ENCODE assay signal across 23 cellular contexts in genomic region chrX:39493168-39493567, GRCh38.
DNase-seq lines count a peak whose midpoint lies in the region; ATAC-seq and TF ChIP-seq lines count a peak whose summit lies in the region.
"Had no signal": no experiment of that assay in that cellular context is flagged by ENCODE, and none has a peak within 500 bp of the region (broad histone marks: within the 10 kb centered on the region; RNA-seq: fewer than 3 reads in every experiment).

No MANE protein-coding gene starts in this region.

- H3K36me3 ChIP-seq in neutrophil = no peaks in the 10 kb centered on the region
- no peaks in the 10 kb centered on the region for H3K36me3 ChIP-seq in aorta (ENCODE audit: control insufficient read depth in 1 of 2, insufficient read depth in 2 of 2, low read length in 1 of 2)
- no peaks in the 10 kb centered on the region for H3K36me3 ChIP-seq in CD4-positive, alpha-beta memory T cell (ENCODE audit: insufficient read depth, low read length)
- H3K36me3 ChIP-seq: ascending aorta, left ventricle myocardium inferior, pancreas, transverse colon, WERI-Rb-1 had no signal

- peak overlapping the region; percentile 64 for H3K27ac ChIP-seq in neutrophil
- no peak overlapping the region for H3K27ac ChIP-seq in aorta (ENCODE audit: low read depth in 1 of 2, low read length in 2 of 2)
- no peak overlapping the region for H3K27ac ChIP-seq in CD4-positive, alpha-beta memory T cell (ENCODE audit: low read depth, low read length)
- H3K27ac ChIP-seq: 22Rv1, ascending aorta, left ventricle myocardium inferior, pancreas, WERI-Rb-1 had no signal

- ATAC-seq in GM18511 (IDR thresholded peaks at IDR 0.05; ENCODE audit: unreplicated experiment) = peak; percentile 36
- ATAC-seq in aorta (ENCODE audit: low FRiP score) = no peak
- ATAC-seq: natural killer cell treated with Interleukin-12 subunit alpha and Interleukin-12 subunit beta and Interleukin-15 and Interleukin-18, amount 100 ng/mL, for 72 hours had no signal

- DNase-seq in T-helper 1 cell (no peak), aorta (no peak), NCI-H2227 treated with DMSO at 0.1 percent for 48 hours (lab: John Stamatoyannopoulos, UW) (no peak)
- DNase-seq in CD4-positive, alpha-beta memory T cell = no peak
- DNase-seq: activated CD4-positive, alpha-beta T cell treated with anti-CD3 and anti-CD28 coated beads, Interleukin-2, amount 50 U/mL, for 4 hours; activated naive CD4-positive, alpha-beta T cell treated with Interleukin-2 at 50 U/mL for 16 hours; activated T-cell treated with anti-CD3 and anti-CD28 coated beads for 4 hours; H9; left ventricle myocardium inferior; NCI-H1694 treated with DMSO at 0.1 percent for 48 hours; NCI-H2171 treated with DMSO at 0.1 percent for 48 hours; pancreas; SK-N-SH; transverse colon; WERI-Rb-1 had no signal

- WGBS in aorta, 2 donors = 85 to 98% methylated on average over 1 of the region's 1 CpG

- H3K9me3 ChIP-seq in neutrophil = no peaks in the 10 kb centered on the region
- H3K9me3 ChIP-seq in aorta (ENCODE audit: control insufficient read depth, low read length) = no peaks in the 10 kb centered on the region
- no peaks in the 10 kb centered on the region for H3K9me3 ChIP-seq in CD4-positive, alpha-beta memory T cell (ENCODE audit: control insufficient read depth in 1 of 2, low read length in 2 of 2)
- H3K9me3 ChIP-seq: ascending aorta, left ventricle myocardium inferior, pancreas, SK-N-SH, transverse colon had no signal

- H3K4me3 ChIP-seq in neutrophil (ENCODE audit: low read depth in 1 of 2, low read length in 1 of 2) (no peak overlapping the region), aorta (ENCODE audit: low read length in 2 of 2) (no peak overlapping the region)
- no peak overlapping the region for H3K4me3 ChIP-seq in CD4-positive, alpha-beta memory T cell (ENCODE audit: low read length in 2 of 2)
- H3K4me3 ChIP-seq: ascending aorta, left ventricle myocardium inferior, pancreas, transverse colon had no signal

- H3K9me3 Mint-ChIP-seq in T-helper 1 cell treated with Interleukin-12 subunit alpha and Interleukin-12 subunit beta and Interleukin-4 antibody, amounts not matched to agents 30 μg/mL and 1 μg/mL, for 36 hours = peaks cover 3% of the 10 kb centered on the region
- no peaks in the 10 kb centered on the region for H3K9me3 Mint-ChIP-seq in activated naive CD8-positive, alpha-beta T cell (ENCODE audit: low read depth)
- no peaks in the 10 kb centered on the region for H3K9me3 Mint-ChIP-seq in CD4-positive, alpha-beta memory T cell
- H3K9me3 Mint-ChIP-seq: central memory CD8-positive, alpha-beta T cell; natural killer cell treated with Interleukin-12 subunit alpha and Interleukin-12 subunit beta and Interleukin-15 and Interleukin-18, amount 100 ng/mL, for 72 hours had no signal

- no peak for TF ChIP-seq CTCF in neutrophil (IDR thresholded peaks at IDR 0.05)

- no peaks in the 10 kb centered on the region for H3K27me3 Mint-ChIP-seq in T-helper 1 cell treated with Interleukin-12 subunit alpha and Interleukin-12 subunit beta and Interleukin-4 antibody, amounts not matched to agents 30 μg/mL and 1 μg/mL, for 36 hours (ENCODE audit: low read depth)
- no peaks in the 10 kb centered on the region for H3K27me3 Mint-ChIP-seq in activated naive CD8-positive, alpha-beta T cell
- H3K27me3 Mint-ChIP-seq in CD4-positive, alpha-beta memory T cell = no peaks in the 10 kb centered on the region
- H3K27me3 Mint-ChIP-seq: central memory CD8-positive, alpha-beta T cell had no signal

- intact Hi-C loops in aorta (cut with DNase I) = no loop called here
- intact Hi-C loops in CD4-positive, alpha-beta memory T cell (cut with micrococcal nuclease) = no loop called here

- H3K36me3 Mint-ChIP-seq in T-helper 1 cell treated with Interleukin-12 subunit alpha and Interleukin-12 subunit beta and Interleukin-4 antibody, amounts not matched to agents 30 μg/mL and 1 μg/mL, for 36 hours (ENCODE audit: low read depth) = peaks cover 3% of the 10 kb centered on the region
- no peaks in the 10 kb centered on the region for H3K36me3 Mint-ChIP-seq in activated naive CD8-positive, alpha-beta T cell
- H3K36me3 Mint-ChIP-seq in CD4-positive, alpha-beta memory T cell = no peaks in the 10 kb centered on the region
- H3K36me3 Mint-ChIP-seq: natural killer cell treated with Interleukin-12 subunit alpha and Interleukin-12 subunit beta and Interleukin-15 and Interleukin-18, amount 100 ng/mL, for 72 hours had no signal

- POLR2A ChIA-PET in CD4-positive, alpha-beta memory T cell (lab: Charles Lee; ENCODE audit: partially characterized antibody) = no interaction called here

- H3K4me3 Mint-ChIP-seq in T-helper 1 cell treated with Interleukin-12 subunit alpha and Interleukin-12 subunit beta and Interleukin-4 antibody, amounts not matched to agents 30 μg/mL and 1 μg/mL, for 36 hours = no peak overlapping the region
- H3K4me3 Mint-ChIP-seq in activated naive CD8-positive, alpha-beta T cell = no peak overlapping the region
- H3K4me3 Mint-ChIP-seq in CD4-positive, alpha-beta memory T cell = no peak overlapping the region
- H3K4me3 Mint-ChIP-seq: central memory CD8-positive, alpha-beta T cell; H9; natural killer cell treated with Interleukin-12 subunit alpha and Interleukin-12 subunit beta and Interleukin-15 and Interleukin-18, amount 100 ng/mL, for 72 hours had no signal

- CTCF ChIA-PET in CD4-positive, alpha-beta memory T cell (lab: Charles Lee; ENCODE audit: partially characterized antibody) = no interaction called here

- H3K27me3 ChIP-seq in neutrophil = no peaks in the 10 kb centered on the region
- no peaks in the 10 kb centered on the region for H3K27me3 ChIP-seq in aorta (ENCODE audit: control insufficient read depth in 1 of 2, insufficient read depth in 2 of 2, low read length in 1 of 2)
- H3K27me3 ChIP-seq in CD4-positive, alpha-beta memory T cell (ENCODE audit: insufficient read depth, low read length) = no peaks in the 10 kb centered on the region
- H3K27me3 ChIP-seq: ascending aorta, transverse colon had no signal

- H3K4me1 ChIP-seq in neutrophil (ENCODE audit: control insufficient read depth in 1 of 2, insufficient read depth in 1 of 2, low read depth in 1 of 2, low read length in 1 of 2) (peaks cover 35 to 39% of the 10 kb centered on the region in 2 experiments), aorta (ENCODE audit: control insufficient read depth in 1 of 2, insufficient read depth in 2 of 2, low read length in 2 of 2) (no peaks in the 10 kb centered on the region)
- H3K4me1 ChIP-seq in CD4-positive, alpha-beta memory T cell (ENCODE audit: insufficient read depth, low read length) = peaks cover 21% of the 10 kb centered on the region
- H3K4me1 ChIP-seq: ascending aorta, left ventricle myocardium inferior, pancreas had no signal

- peak overlapping the region; percentile 55 for H3K27ac Mint-ChIP-seq in T-helper 1 cell treated with Interleukin-12 subunit alpha and Interleukin-12 subunit beta and Interleukin-4 antibody, amounts not matched to agents 30 μg/mL and 1 μg/mL, for 36 hours
- H3K27ac Mint-ChIP-seq in activated naive CD8-positive, alpha-beta T cell = peak overlapping the region; percentile 41
- no peak overlapping the region for H3K27ac Mint-ChIP-seq in CD4-positive, alpha-beta memory T cell
- H3K27ac Mint-ChIP-seq: H9 had no signal

- H3K4me1 Mint-ChIP-seq in T-helper 1 cell treated with Interleukin-12 subunit alpha and Interleukin-12 subunit beta and Interleukin-4 antibody, amounts not matched to agents 30 μg/mL and 1 μg/mL, for 36 hours (ENCODE audit: low read depth) = peaks cover 24% of the 10 kb centered on the region
- peaks cover 28% of the 10 kb centered on the region for H3K4me1 Mint-ChIP-seq in activated naive CD8-positive, alpha-beta T cell (ENCODE audit: low read depth)
- H3K4me1 Mint-ChIP-seq in CD4-positive, alpha-beta memory T cell = peaks cover 9 to 32% (median 19%) of the 10 kb centered on the region in 4 donors

Comparison
In these comparisons a context has a peak if more than half of its experiments do, and no peak if none do; other contexts are left out.
1. H3K27ac Mint-ChIP-seq: peak in T-helper 1 cell treated with Interleukin-12 subunit alpha and Interleukin-12 subunit beta and Interleukin-4 antibody, amounts not matched to agents 30 μg/mL and 1 μg/mL, for 36 hours (single experiment) and activated naive CD8-positive, alpha-beta T cell (single experiment); none in CD4-positive, alpha-beta memory T cell (0 of 7).